Comparison of ENCODE assay signal across 8 cellular contexts in genomic region chr11:23509821-23510220, GRCh38.
"Had no signal": no experiment of that assay in that cellular context is flagged by ENCODE, and none has a peak within 500 bp of the region (broad histone marks: within the 10 kb centered on the region; RNA-seq: fewer than 3 reads in every experiment).

No MANE protein-coding gene starts in this region.

- H3K36me3 ChIP-seq: HAP-1 had no signal

- FAIRE-seq: H1 had no signal

- DNase-seq: GOT3, H7, H9 had no signal

- H3K4me3 ChIP-seq: GM23248, GM23338, HAP-1 had no signal

- H3K9me3 ChIP-seq: HAP-1 had no signal

- ATAC-seq: GM23338, HCT116 had no signal

- H3K4me2 ChIP-seq: GM23338 had no signal

- H2AFZ ChIP-seq: GM23248, GM23338 had no signal

- H3K27ac ChIP-seq: GM23248 had no signal
